ENCODE assay signal across 18 cellular contexts in the genomic region with DNA sequence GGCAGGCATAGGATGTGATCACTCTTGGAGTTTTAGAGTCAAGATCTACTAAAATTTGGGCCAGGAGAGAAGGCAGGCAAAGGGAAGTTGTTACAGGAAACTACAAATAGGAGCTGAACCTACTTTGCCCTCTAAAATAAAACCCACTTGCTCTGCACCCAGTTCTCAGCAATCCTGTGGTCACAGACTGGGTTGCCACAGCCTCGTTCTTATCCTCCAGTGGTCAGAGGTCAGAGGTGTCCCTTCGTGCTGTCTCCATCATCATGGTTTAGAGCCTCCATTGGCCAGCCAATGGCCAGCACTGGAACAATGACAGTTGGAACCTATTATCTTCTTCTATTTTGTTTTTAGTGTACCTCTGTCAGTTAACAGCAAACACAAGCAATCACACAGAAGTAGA.
"Had no signal": no experiment of that assay in that cellular context is flagged by ENCODE, and none has a peak within 500 bp of the region (broad histone marks: within the 10 kb centered on the region; RNA-seq: fewer than 3 reads in every experiment).

No MANE protein-coding gene starts in this region.

- H3K27me3 ChIP-seq: esophagus muscularis mucosa, gastrocnemius medialis, tibial artery had no signal

- H3K9me3 ChIP-seq: gastrocnemius medialis had no signal

- H3K9ac ChIP-seq: parathyroid adenoma had no signal

- H3K36me3 ChIP-seq: esophagus muscularis mucosa, gastrocnemius medialis, tibial artery had no signal

- H3K4me1 ChIP-seq: esophagus muscularis mucosa, parathyroid adenoma had no signal

- H3K4me3 ChIP-seq: coronary artery, esophagus muscularis mucosa, gastrocnemius medialis, skin epidermis, tibial artery had no signal

- DNase-seq: activated CD4-positive, alpha-beta memory T cell treated with anti-CD3 and anti-CD28 coated beads, Interleukin-2, amount 10 ng/mL, durations not matched to agents 7 days and 5 days; activated CD4-positive, alpha-beta T cell treated with anti-CD3 and anti-CD28 coated beads for 48 hours; activated effector memory CD4-positive, alpha-beta T cell treated with anti-CD3 and anti-CD28 coated beads, Interleukin-2, amount 50 U/mL, for 16 hours; amniotic stem cell; gastrocnemius medialis; head of caudate nucleus; hypothalamus; islet precursor cell; left colon; right cardiac atrium; stimulated activated CD4-positive, alpha-beta T cell treated with anti-CD3 and anti-CD28 coated beads, Interleukin-2, amount 100 ng/mL, for 24 hours; stimulated activated naive CD8-positive, alpha-beta T cell treated with anti-CD3 and anti-CD28 coated beads, Interleukin-15, amount 100 ng/mL, for 72 hours; tibial artery had no signal

- ATAC-seq: left colon; stimulated activated effector memory CD8-positive, alpha-beta T cell treated with anti-CD3 and anti-CD28 coated beads, Interleukin-12 subunit alpha, Interleukin-12 subunit beta, amount 100 ng/mL, for 72 hours; stimulated activated naive CD8-positive, alpha-beta T cell treated with anti-CD3 and anti-CD28 coated beads, Interleukin-15, amount 100 ng/mL, for 72 hours had no signal

- H3K27ac ChIP-seq: esophagus muscularis mucosa, gastrocnemius medialis, parathyroid adenoma, skin epidermis had no signal
